ENCODE assay signal across 18 cellular contexts in genomic region chr6:53983301-53983700, GRCh38.
DNase-seq lines count a peak whose midpoint lies in the region; ATAC-seq, FAIRE-seq and TF ChIP-seq lines count a peak whose summit lies in the region.
"Had no signal": no experiment of that assay in that cellular context is flagged by ENCODE, and none has a peak within 500 bp of the region (broad histone marks: within the 10 kb centered on the region; RNA-seq: fewer than 3 reads in every experiment).

No MANE protein-coding gene starts in this region.

- no peak for TF ChIP-seq RAD21 in IMR-90 (IDR thresholded peaks at IDR 0.05; ENCODE audit: low read length)

- no peak overlapping the region for H3K4me3 ChIP-seq in IMR-90 (ENCODE audit: insufficient read depth, low read depth, low read length)
- no peak overlapping the region for H3K4me3 ChIP-seq in astrocyte (ENCODE audit: insufficient read depth, low read depth, low read length)
- H3K4me3 ChIP-seq in skeletal muscle satellite cell (ENCODE audit: low read length), result no peak overlapping the region
- H3K4me3 ChIP-seq in HAP-1, result no peak overlapping the region
- H3K4me3 ChIP-seq: GM23248 had no signal

- BruUV-seq in IMR-90 (replicated peaks; lab: Mats Ljungman, UMichigan), result no TSS peak

- peak overlapping the region; percentile 98 for H3K27ac Mint-ChIP-seq in astrocyte (ENCODE audit: unreplicated experiment)
- H3K27ac Mint-ChIP-seq: CD8-positive, alpha-beta memory T cell had no signal

- CTCF ChIA-PET in IMR-90 (lab: Yijun Ruan, JAX), result no interaction called here

- no peaks in the 10 kb centered on the region for H3K79me2 ChIP-seq in astrocyte (ENCODE audit: insufficient read depth, low read length)

- H2BK5ac ChIP-seq in IMR-90 (ENCODE audit: low read depth, low read length, poor library complexity, severe bottlenecking), result no peak overlapping the region

- ATAC-seq in IMR-90 (ENCODE audit: low read depth), result no peak
- ATAC-seq in foreskin keratinocyte, result no peak
- ATAC-seq in HG03095 (IDR thresholded peaks at IDR 0.05; ENCODE audit: unreplicated experiment), result no peak
- ATAC-seq in HG03565 (IDR thresholded peaks at IDR 0.05; ENCODE audit: unreplicated experiment), result no peak

- no CpG with 5 or more reads among the region's 1 CpG for WGBS in IMR-90 (ENCODE audit: extremely low coverage in 2 of 2, insufficient read length in 1 of 2), 2 experiments

- TF ChIP-seq CTCF in IMR-90 (conservative IDR thresholded peaks at IDR 0.05; ENCODE audit: low read depth, low read length) (no peak), astrocyte (IDR thresholded peaks at IDR 0.05; ENCODE audit: insufficient read depth, low read depth, low read length) (no peak), foreskin keratinocyte (conservative IDR thresholded peaks at IDR 0.05) (no peak)

- H2BK20ac ChIP-seq in IMR-90 (ENCODE audit: low read depth, low read length), result 0 out of 2 replicates have a peak overlapping the region, but pooled peaks have one; percentile 38

- H3K4me2 ChIP-seq in IMR-90 (ENCODE audit: low read depth, low read length) (no peak overlapping the region), astrocyte (ENCODE audit: low read length) (peak overlapping the region; percentile 5), skeletal muscle satellite cell (ENCODE audit: low read length) (no peak overlapping the region)

- peak overlapping the region; percentile 46; the same call in 1 of the 2 replicates for H3K4ac ChIP-seq in IMR-90 (ENCODE audit: low read depth, low read length)

- dilution Hi-C loops in IMR-90 (cut with HindIII; ENCODE audit: low sequenced_read_pairs, unreplicated experiment), result no loop called here

- no peak overlapping the region for H4K5ac ChIP-seq in IMR-90 (ENCODE audit: low read depth, low read length)

- no peak overlapping the region for H3K14ac ChIP-seq in IMR-90 (replicated peaks; ENCODE audit: low read depth, low read length)

- H3K27me3 Mint-ChIP-seq in astrocyte (ENCODE audit: low read depth, unreplicated experiment), result no peaks in the 10 kb centered on the region

- no peak overlapping the region for H3K56ac ChIP-seq in IMR-90 (ENCODE audit: extremely low read depth, insufficient read depth, low read length)

- H3K4me1 ChIP-seq in IMR-90 (ENCODE audit: control insufficient read depth, insufficient read depth, low read length) (peaks cover 7% of the 10 kb centered on the region), astrocyte (ENCODE audit: insufficient read depth, low read length) (peaks cover 40% of the 10 kb centered on the region), foreskin keratinocyte (peaks cover 38% of the 10 kb centered on the region), skeletal muscle satellite cell (ENCODE audit: control insufficient read depth, insufficient read depth, low read length) (peaks cover 47% of the 10 kb centered on the region), HAP-1 (peaks cover 5% of the 10 kb centered on the region)

- H2BK15ac ChIP-seq in IMR-90 (ENCODE audit: low read depth, low read length), result peak overlapping the region; percentile 18; the same call in 2 of the 3 replicates

- H4K8ac ChIP-seq in IMR-90 (ENCODE audit: low read depth in 2 of 2, low read length in 2 of 2), result peak overlapping the region in 1 of 2 experiments; percentile 14; a peak in 2 of 4 replicates

- no peak overlapping the region for H3K4me3 Mint-ChIP-seq in astrocyte (ENCODE audit: unreplicated experiment)
- H3K4me3 Mint-ChIP-seq: CD8-positive, alpha-beta memory T cell had no signal

- H2BK120ac ChIP-seq in IMR-90 (ENCODE audit: low read depth, low read length), result peak overlapping the region; percentile 35

- H3K27me3 ChIP-seq in IMR-90 (ENCODE audit: control insufficient read depth, insufficient read depth, low read length) (no peaks in the 10 kb centered on the region), astrocyte (ENCODE audit: insufficient read depth, low read length) (no peaks in the 10 kb centered on the region), foreskin keratinocyte (no peaks in the 10 kb centered on the region), skeletal muscle satellite cell (ENCODE audit: control insufficient read depth, insufficient read depth, low read length) (no peaks in the 10 kb centered on the region), HAP-1 (ENCODE audit: low read depth) (no peaks in the 10 kb centered on the region)

- H4K20me1 ChIP-seq in IMR-90 (ENCODE audit: insufficient read depth, low read length) (no peaks in the 10 kb centered on the region), astrocyte (ENCODE audit: insufficient read depth, low read length) (no peaks in the 10 kb centered on the region)

- in situ Hi-C loops in IMR-90 (cut with MboI; ENCODE audit: low sequenced_read_pairs) (loop anchor here (5.0 to 25.0 kb wide), 4 partner anchors 729 to 1259 kb away; no protein-coding TSS in a partner anchor), HAP-1 (cut with MboI; ENCODE audit: low sequenced_read_pairs) (loop anchor here (25.0 kb wide), 3 partner anchors 279 to 1254 kb away; no protein-coding TSS in a partner anchor)

- no peaks in the 10 kb centered on the region for H3K9me3 Mint-ChIP-seq in astrocyte (ENCODE audit: unreplicated experiment)
- H3K9me3 Mint-ChIP-seq: CD8-positive, alpha-beta memory T cell had no signal

- H2AK5ac ChIP-seq in IMR-90 (ENCODE audit: low read depth, low read length), result no peak overlapping the region; the same call in 1 of the 2 replicates

- no peak overlapping the region for H3K18ac ChIP-seq in IMR-90 (ENCODE audit: low read depth, low read length)

- TF ChIP-seq POLR2A in IMR-90 (IDR thresholded peaks at IDR 0.05; ENCODE audit: low read depth, low read length), result no peak

- no peaks in the 10 kb centered on the region for H3K79me1 ChIP-seq in IMR-90 (ENCODE audit: low read depth in 1 of 2, low read length in 2 of 2)

- DNase-seq in IMR-90, result no peak
- peak; percentile 29 for DNase-seq in astrocyte (ENCODE audit: low read depth)
- peak in 1 of 2 donors; percentile 74 for DNase-seq in foreskin keratinocyte
- no peak for DNase-seq in HAP-1 (ENCODE audit: low spot score in 2 of 2)
- no peak for DNase-seq in AG08396 (ENCODE audit: low spot score)
- DNase-seq: CD8-positive, alpha-beta memory T cell; GF-D8; Karpas-422; NCI-H1105 treated with DMSO at 0.1 percent for 48 hours; NCI-H1694 treated with DMSO at 0.1 percent for 48 hours; NCI-H2107; NCI-H69; OCI-M1 had no signal

- no peak overlapping the region for H2AFZ ChIP-seq in IMR-90 (replicated peaks; ENCODE audit: low read length, poor library complexity)
- H2AFZ ChIP-seq in astrocyte (ENCODE audit: low read depth, low read length), result no peak overlapping the region
- H2AFZ ChIP-seq: GM23248 had no signal

- H2AK9ac ChIP-seq in IMR-90 (replicated peaks; ENCODE audit: low read depth, low read length, poor library complexity), result no peak overlapping the region

- FAIRE-seq in astrocyte (lab: Jason Lieb, UNC), result no peak
- FAIRE-seq: GM12892 had no signal

- H3K23ac ChIP-seq in IMR-90 (ENCODE audit: low read depth, low read length), result no peak overlapping the region

- H3K9me3 ChIP-seq in IMR-90 (ENCODE audit: control insufficient read depth, insufficient read depth, low read length), result no peaks in the 10 kb centered on the region
- H3K9me3 ChIP-seq in astrocyte (ENCODE audit: insufficient read depth, low read depth, low read length), result no peaks in the 10 kb centered on the region
- no peaks in the 10 kb centered on the region for H3K9me3 ChIP-seq in skeletal muscle satellite cell (replicated peaks; ENCODE audit: low read length)
- H3K9me3 ChIP-seq in HAP-1, result no peaks in the 10 kb centered on the region

- POLR2A ChIA-PET in IMR-90 (lab: Charles Lee; ENCODE audit: unreplicated experiment), result no interaction called here

- no peak overlapping the region for H4K91ac ChIP-seq in IMR-90 (ENCODE audit: insufficient read depth, low read depth, low read length)

- intact Hi-C loops in IMR-90 (cut with micrococcal nuclease), result loop anchor here (5.0 to 10.0 kb wide), 3 partner anchors 642 to 1462 kb away; no protein-coding TSS in a partner anchor

- H3K27ac ChIP-seq in IMR-90 (ENCODE audit: insufficient read depth, low read length) (no peak overlapping the region), astrocyte (ENCODE audit: low read depth, low read length) (peak overlapping the region; percentile 89), foreskin keratinocyte (peak overlapping the region; percentile 87)
- H3K27ac ChIP-seq: GM23248 had no signal

- H3K9ac ChIP-seq in IMR-90 (ENCODE audit: low read depth, low read length) (no peak overlapping the region), astrocyte (ENCODE audit: low read length) (no peak overlapping the region), skeletal muscle satellite cell (ENCODE audit: low read depth, low read length) (peak overlapping the region; percentile 8)
- H3K9ac ChIP-seq: GM23248 had no signal

- H3K36me3 Mint-ChIP-seq in astrocyte (ENCODE audit: low read depth, unreplicated experiment), result no peaks in the 10 kb centered on the region
- H3K36me3 Mint-ChIP-seq: CD8-positive, alpha-beta memory T cell had no signal

- peaks cover 36% of the 10 kb centered on the region for H3K4me1 Mint-ChIP-seq in astrocyte (ENCODE audit: low read depth, unreplicated experiment)
- H3K4me1 Mint-ChIP-seq: CD8-positive, alpha-beta memory T cell had no signal

- H3K9me1 ChIP-seq in IMR-90 (ENCODE audit: insufficient read depth, low read length), result peaks cover 6% of the 10 kb centered on the region

- H3K36me3 ChIP-seq in IMR-90 (ENCODE audit: control insufficient read depth, insufficient read depth, low read length), result no peaks in the 10 kb centered on the region
- no peaks in the 10 kb centered on the region for H3K36me3 ChIP-seq in astrocyte (ENCODE audit: insufficient read depth, low read length)
- no peaks in the 10 kb centered on the region for H3K36me3 ChIP-seq in skeletal muscle satellite cell (ENCODE audit: insufficient read depth, low read length)
- H3K36me3 ChIP-seq in HAP-1 (replicated peaks), result no peaks in the 10 kb centered on the region

TF ChIP-seq in IMR-90, 13 proteins besides CTCF, POLR2A, EP300 and RAD21 (continues in another document):
- TF ChIP-seq ELK1 (IDR thresholded peaks at IDR 0.05; ENCODE audit: borderline replicate concordance, low read depth, low read length), result no peak
- TF ChIP-seq MXI1 (IDR thresholded peaks at IDR 0.05; ENCODE audit: borderline replicate concordance, low read depth, low read length), result no peak
- no peak for TF ChIP-seq RCOR1 (IDR thresholded peaks at IDR 0.05; ENCODE audit: insufficient replicate concordance, low read length)
- TF ChIP-seq FOS (IDR thresholded peaks at IDR 0.05; ENCODE audit: low read depth, low read length), result no peak
- TF ChIP-seq MAFK (IDR thresholded peaks at IDR 0.05; ENCODE audit: low read depth, low read length), result no peak
- TF ChIP-seq BHLHE40 (IDR thresholded peaks at IDR 0.05; ENCODE audit: low read depth, low read length), result no peak
- no peak for TF ChIP-seq CHD1 (IDR thresholded peaks at IDR 0.05; ENCODE audit: low read depth, low read length)
